12 cellular contexts compared by ENCODE assay signal in the genomic region with DNA sequence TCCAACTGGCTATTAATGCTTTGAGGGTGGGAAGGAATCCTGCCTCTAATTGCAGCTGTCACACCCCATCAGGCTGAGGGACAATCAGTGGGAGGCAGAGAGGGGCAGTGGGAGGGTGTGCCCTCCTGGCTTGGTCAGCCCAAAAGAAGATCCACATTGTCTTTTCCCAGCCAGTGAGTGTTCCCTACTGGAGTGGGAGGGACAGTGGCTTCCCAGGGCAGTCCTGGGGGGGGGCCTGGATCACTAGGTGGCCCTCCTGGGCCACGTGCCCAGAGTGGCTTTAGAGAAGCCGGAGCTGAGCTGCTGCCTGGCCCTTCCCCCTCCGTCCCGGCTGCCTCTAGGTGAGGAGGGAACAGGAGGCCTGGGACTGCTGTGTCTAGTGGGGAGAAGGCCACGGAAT. TPM values are rescaled to one million over a fixed set of nuclear protein-coding genes. Genes with fewer than 3 reads are reported as not detected.
A peak's percentile ranks its signal among the peaks of the same experiment; 100 is the strongest.
DNase-seq lines count a peak whose midpoint lies in the region; ATAC-seq and TF ChIP-seq lines count a peak whose summit lies in the region.
"Had no signal": no experiment of that assay in that cellular context is flagged by ENCODE, and none has a peak within 500 bp of the region (broad histone marks: within the 10 kb centered on the region; RNA-seq: fewer than 3 reads in every experiment).

No MANE protein-coding gene starts in this region.

- no peak for TF ChIP-seq POLR2A in thyroid gland (IDR thresholded peaks at IDR 0.05)

- peak; percentile 49 for DNase-seq in activated CD8-positive, alpha-beta memory T cell treated with anti-CD3 and anti-CD28 coated beads for 24 hours
- DNase-seq in activated CD8-positive, alpha-beta memory T cell treated with anti-CD3 and anti-CD28 coated beads, Interleukin-2, amount 50 U/mL, for 4 hours, result no peak
- DNase-seq in globus pallidus (ENCODE audit: low spot score), result peak; percentile 27
- DNase-seq in mesenteric fat pad (ENCODE audit: low spot score), result peak; percentile 88
- DNase-seq in thyroid gland, result peak; percentile 70
- DNase-seq in mucosa of descending colon, result no peak
- no peak for DNase-seq in NK-92 (lab: John Stamatoyannopoulos, UW; ENCODE audit: unreplicated experiment)
- DNase-seq: activated effector memory CD4-positive, alpha-beta T cell treated with Interleukin-2 at 50 U/mL for 16 hours; kidney; T-helper 2 cell; trophoblast cell had no signal

- no peak for TF ChIP-seq CTCF in thyroid gland (IDR thresholded peaks at IDR 0.05)
- TF ChIP-seq CTCF in mucosa of descending colon (IDR thresholded peaks at IDR 0.05), result no peak

- 13 to 21% methylated on average over 4 to 5 of the region's 5 CpGs for whole genome bisulfite sequencing in thyroid gland, 2 donors

- no peak overlapping the region for H3K27ac ChIP-seq in thyroid gland

- no peak for ATAC-seq in mucosa of descending colon
- ATAC-seq in HG03521 (IDR thresholded peaks at IDR 0.05; ENCODE audit: unreplicated experiment), result no peak

- H3K4me3 ChIP-seq in thyroid gland (replicated peaks in 1 of 3) (no peak overlapping the region), mucosa of descending colon (no peak overlapping the region)

- intact Hi-C loops in thyroid gland (cut with DNase I), result no loop called here
- intact Hi-C loops in mucosa of descending colon (cut with DNase I, micrococcal nuclease), result no loop called here

- H3K36me3 ChIP-seq in thyroid gland, result no peaks in the 10 kb centered on the region
- H3K36me3 ChIP-seq in mucosa of descending colon (ENCODE audit: low read depth), result no peaks in the 10 kb centered on the region

- no peaks in the 10 kb centered on the region for H3K27me3 ChIP-seq in thyroid gland

- no peaks in the 10 kb centered on the region for H3K9me3 ChIP-seq in thyroid gland
- no peaks in the 10 kb centered on the region for H3K9me3 ChIP-seq in mucosa of descending colon

- H3K4me1 ChIP-seq in thyroid gland, result peaks cover 5 to 33% of the 10 kb centered on the region in 2 donors
- H3K4me1 ChIP-seq in mucosa of descending colon (ENCODE audit: low read depth), result peaks cover 2% of the 10 kb centered on the region

RNA-seq across cellular contexts. Expression of gene INKA2, which starts 14.0 kb away (rescaled TPM):
- total RNA-seq in mesenteric fat pad, result 15.4 TPM
- 1 to 10 TPM; 4.0 to 5.8 (median 4.4) TPM for total RNA-seq in thyroid gland
- 1 to 10 TPM; 2.3 to 9.8 (median 2.5) TPM for total RNA-seq in mucosa of descending colon

RNA-seq across cellular contexts. Expression of gene DDX20, which starts 30.5 kb away (rescaled TPM):
- 9.7 TPM for total RNA-seq in mesenteric fat pad
- total RNA-seq in thyroid gland, result 10 to 100 TPM; 15.7 to 32.6 (median 20.8) TPM
- 10 to 100 TPM in 1 of 3 donors, 1 to 10 TPM in 2; 7.7 to 12.4 (median 8.6) TPM for total RNA-seq in mucosa of descending colon

Comparison
In these comparisons a context has a peak if more than half of its experiments do, and no peak if none do; other contexts are left out.
1. DNase-seq: peak in activated CD8-positive, alpha-beta memory T cell treated with anti-CD3 and anti-CD28 coated beads for 24 hours (single experiment), globus pallidus (single experiment), mesenteric fat pad (single experiment) and thyroid gland (2 of 2); none in activated CD8-positive, alpha-beta memory T cell treated with anti-CD3 and anti-CD28 coated beads, Interleukin-2, amount 50 U/mL, for 4 hours (single experiment), mucosa of descending colon (0 of 3) and NK-92 (single experiment).